Comparison of ENCODE assay signal across 1 cellular context in the genomic region with DNA sequence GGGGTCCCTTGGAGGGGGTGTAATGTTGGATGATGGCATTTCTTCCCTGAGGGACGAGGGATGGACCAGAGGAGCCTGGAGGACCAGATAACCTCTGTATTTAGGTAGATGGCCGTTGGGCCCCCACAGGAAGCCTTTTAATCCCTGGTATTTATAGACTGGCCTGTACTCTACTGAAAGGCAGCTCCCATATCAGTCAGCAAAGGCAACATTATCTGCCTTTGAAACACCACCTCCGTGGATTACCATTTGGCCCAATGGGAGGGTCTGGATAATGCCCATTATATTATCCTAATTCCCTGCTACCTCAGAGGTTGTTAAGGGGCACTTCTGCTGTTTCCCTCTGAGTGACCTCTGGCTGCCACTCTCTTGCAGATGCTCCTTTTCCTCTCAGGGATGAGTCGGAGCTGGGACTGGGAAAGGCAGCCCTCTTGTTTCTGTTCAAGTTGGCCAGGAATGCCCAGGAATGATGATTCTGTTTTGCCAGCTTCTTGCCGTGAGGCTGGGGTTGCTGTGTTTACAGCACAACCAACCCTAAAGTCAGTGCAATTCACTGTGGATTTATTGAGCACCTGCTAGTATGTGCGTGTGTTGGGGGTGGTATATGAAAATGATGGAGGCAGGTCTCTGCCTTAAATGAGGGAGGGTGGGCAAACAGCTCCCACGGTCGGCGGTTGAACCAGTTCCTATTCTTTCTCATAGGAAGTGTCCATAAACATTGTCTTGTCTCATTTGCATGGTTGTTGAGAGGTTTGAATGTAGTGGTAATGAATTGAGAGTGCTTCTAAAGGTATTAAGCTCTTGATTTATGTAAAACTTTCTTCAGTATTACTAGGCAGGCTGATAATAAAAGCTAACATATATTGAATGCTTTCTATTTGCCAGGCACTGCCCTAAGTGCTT.
TF ChIP-seq lines count a peak whose summit lies in the region.

No MANE protein-coding gene starts in this region.

TF ChIP-seq in SK-N-SH, 30 proteins besides CTCF, POLR2A, EP300 and RAD21 (continued from another document):
- TF ChIP-seq NFIC (IDR thresholded peaks at IDR 0.05; ENCODE audit: borderline replicate concordance) (no peak), RCOR1 (IDR thresholded peaks at IDR 0.05; ENCODE audit: low read length) (no peak), FOXJ3 (CRISPR knock-in tag; IDR thresholded peaks at IDR 0.05) (no peak), TEAD4 (IDR thresholded peaks at IDR 0.05; ENCODE audit: borderline replicate concordance, insufficient read depth) (no peak)
